8 cellular contexts compared by ENCODE assay signal in genomic region chr1:234926574-234927311, GRCh38.
DNase-seq lines count a peak whose midpoint lies in the region; ATAC-seq and TF ChIP-seq lines count a peak whose summit lies in the region.

No MANE protein-coding gene starts in this region.

- DNase-seq in activated CD8-positive, alpha-beta memory T cell treated with anti-CD3 and anti-CD28 coated beads for 24 hours = peak; percentile 81
- no peak for DNase-seq in activated CD8-positive, alpha-beta memory T cell treated with anti-CD3 and anti-CD28 coated beads, Interleukin-2, amount 50 U/mL, for 4 hours
- peak; percentile 8 to 16 for DNase-seq in activated CD4-positive, alpha-beta T cell treated with anti-CD3 and anti-CD28 coated beads, Interleukin-2, amount 50 U/mL, for 4 hours
- DNase-seq in heart left ventricle (peak in 1 of 5 donors; percentile 18), T-helper 9 cell (no peak), RKO (ENCODE audit: low spot score) (no peak)
- DNase-seq in stimulated activated CD4-positive, alpha-beta T cell treated with anti-CD3 and anti-CD28 coated beads, Interleukin-2, amount 100 ng/mL, for 4 hours (ENCODE audit: low read depth) = peak; percentile 13

- no peak for TF ChIP-seq CTCF in heart left ventricle (IDR thresholded peaks at IDR 0.05)

- no peak for TF ChIP-seq POLR2A in heart left ventricle (IDR thresholded peaks at IDR 0.05)

- WGBS in heart left ventricle, 4 donors = 63 to 78% (median 66%) methylated on average over 20 of the region's 20 CpGs

- H3K27ac ChIP-seq in heart left ventricle = peak overlapping the region in 10 of 12 donors; percentile 35 to 87 (median 56)

- ATAC-seq in HG03066 (IDR thresholded peaks at IDR 0.05; ENCODE audit: low read depth, unreplicated experiment) = peak; percentile 90
- ATAC-seq in heart left ventricle = peak in 2 of 4 donors; percentile 20 to 51

- H3K27me3 ChIP-seq in heart left ventricle = no peaks in the 10 kb centered on the region

- peak overlapping the region in 5 of 12 donors; percentile 12 to 42 (median 27) for H3K4me3 ChIP-seq in heart left ventricle

- H3K4me1 ChIP-seq in heart left ventricle = peaks cover 6 to 50% (median 27%) of the 10 kb centered on the region in 12 donors

- intact Hi-C loops in heart left ventricle (cut with DNase I) = loop anchor here in 4 of 10 donors (5.0 kb wide), 3 partner anchors 36 to 51 kb away; no protein-coding TSS in a partner anchor

- no peaks in the 10 kb centered on the region for H3K36me3 ChIP-seq in heart left ventricle

- H3K9me3 ChIP-seq in heart left ventricle = no peaks in the 10 kb centered on the region

Comparison
In these comparisons a context has a peak if more than half of its experiments do, and no peak if none do; other contexts are left out.
1. DNase-seq: peak in activated CD8-positive, alpha-beta memory T cell treated with anti-CD3 and anti-CD28 coated beads for 24 hours (single experiment), activated CD4-positive, alpha-beta T cell treated with anti-CD3 and anti-CD28 coated beads, Interleukin-2, amount 50 U/mL, for 4 hours (2 of 2) and stimulated activated CD4-positive, alpha-beta T cell treated with anti-CD3 and anti-CD28 coated beads, Interleukin-2, amount 100 ng/mL, for 4 hours (single experiment); none in activated CD8-positive, alpha-beta memory T cell treated with anti-CD3 and anti-CD28 coated beads, Interleukin-2, amount 50 U/mL, for 4 hours (single experiment), T-helper 9 cell (single experiment) and RKO (single experiment).